ENCODE assay signal across 8 cellular contexts in genomic region chr9:99823392-99824377, GRCh38. TPM values are rescaled to one million over a fixed set of nuclear protein-coding genes. Genes with fewer than 3 reads are reported as not detected.
A peak's percentile ranks its signal among the peaks of the same experiment; 100 is the strongest.
DNase-seq lines count a peak whose midpoint lies in the region.

No MANE protein-coding gene starts in this region.

- H3K27me3 ChIP-seq in duodenal mucosa (ENCODE audit: control insufficient read depth in 1 of 2, insufficient read depth in 2 of 2, low read length in 2 of 2): peaks cover 48 to 58% of the 10 kb centered on the region in 2 donors

- H3K4me1 ChIP-seq in duodenal mucosa (ENCODE audit: control insufficient read depth in 1 of 2, insufficient read depth in 2 of 2, low read length in 2 of 2): peaks cover 29 to 47% of the 10 kb centered on the region in 2 donors
- H3K4me1 ChIP-seq in mesodermal cell (ENCODE audit: control insufficient read depth, insufficient read depth, low read length, poor library complexity, severe bottlenecking): peaks cover 12% of the 10 kb centered on the region

- H3K9me3 Mint-ChIP-seq in activated CD4-positive, alpha-beta T cell treated with anti-CD3 and anti-CD28 coated beads, Interleukin-2, amount 10 ng/mL, durations not matched to agents 7 days and 5 days: no peaks in the 10 kb centered on the region

- WGBS in mesodermal cell (ENCODE audit: insufficient coverage in 2 of 2), 2 experiments: 1 to 3% methylated on average over 25 to 49 of the region's 61 CpGs

- peaks cover 67% of the 10 kb centered on the region for H3K27me3 Mint-ChIP-seq in activated CD4-positive, alpha-beta T cell treated with anti-CD3 and anti-CD28 coated beads, Interleukin-2, amount 10 ng/mL, durations not matched to agents 7 days and 5 days

- H3K27ac Mint-ChIP-seq in activated CD4-positive, alpha-beta T cell treated with anti-CD3 and anti-CD28 coated beads, Interleukin-2, amount 10 ng/mL, durations not matched to agents 7 days and 5 days: peak overlapping the region; percentile 41

- CTCF ChIA-PET in activated CD4-positive, alpha-beta T cell treated with anti-CD3 and anti-CD28 coated beads, Interleukin-2, amount 10 ng/mL, durations not matched to agents 7 days and 5 days (lab: Charles Lee): interaction anchor here (0.8 to 2.3 kb wide), 15 partner anchors 10 to 392 kb away, joined by 3 to 13 read pairs (median 4); no protein-coding TSS in a partner anchor

- H3K36me3 Mint-ChIP-seq in activated CD4-positive, alpha-beta T cell treated with anti-CD3 and anti-CD28 coated beads, Interleukin-2, amount 10 ng/mL, durations not matched to agents 7 days and 5 days (ENCODE audit: low read depth): peaks cover 4% of the 10 kb centered on the region

- H3K9ac ChIP-seq in duodenal mucosa (ENCODE audit: low read depth in 1 of 2, low read length in 2 of 2): peak overlapping the region; percentile 60 to 71

- H3K36me3 ChIP-seq in duodenal mucosa (ENCODE audit: control insufficient read depth in 1 of 2, insufficient read depth in 2 of 2, low read length in 2 of 2): no peaks in the 10 kb centered on the region
- H3K36me3 ChIP-seq in mesodermal cell (ENCODE audit: control insufficient read depth, insufficient read depth, low read length): no peaks in the 10 kb centered on the region

- POLR2A ChIA-PET in activated CD4-positive, alpha-beta T cell treated with anti-CD3 and anti-CD28 coated beads, Interleukin-2, amount 10 ng/mL, durations not matched to agents 7 days and 5 days (lab: Charles Lee): interaction anchor here (1.3 kb wide), 1 partner anchor 83 kb away, joined by 5 read pairs; no protein-coding TSS in a partner anchor

- H3K4me3 ChIP-seq in duodenal mucosa (ENCODE audit: low read depth in 1 of 2, low read length in 2 of 2) (peak overlapping the region; percentile 80 to 89), mesodermal cell (ENCODE audit: extremely low read depth, insufficient read depth, low read length, poor library complexity, severe bottlenecking) (peak overlapping the region; percentile 71)

- H3K4me3 Mint-ChIP-seq in activated CD4-positive, alpha-beta T cell treated with anti-CD3 and anti-CD28 coated beads, Interleukin-2, amount 10 ng/mL, durations not matched to agents 7 days and 5 days: peak overlapping the region; percentile 94

- H3K4me1 Mint-ChIP-seq in activated CD4-positive, alpha-beta T cell treated with anti-CD3 and anti-CD28 coated beads, Interleukin-2, amount 10 ng/mL, durations not matched to agents 7 days and 5 days: peaks cover 74% of the 10 kb centered on the region

- H3K9me3 ChIP-seq in duodenal mucosa (ENCODE audit: control insufficient read depth in 1 of 2, low read length in 2 of 2) (no peaks in the 10 kb centered on the region), mesodermal cell (ENCODE audit: control insufficient read depth, low read length) (no peaks in the 10 kb centered on the region)

- H3K27ac ChIP-seq in duodenal mucosa (ENCODE audit: low read depth, low read length) (no peak overlapping the region), mesodermal cell (ENCODE audit: low read depth, low read length, severe bottlenecking) (no peak overlapping the region)

- peak; percentile 70 for DNase-seq in CD1c-positive myeloid dendritic cell (ENCODE audit: extremely low spot score)
- peak; percentile 61 for DNase-seq in HuH-7 (ENCODE audit: low spot score)
- peak; percentile 36 for DNase-seq in activated CD4-positive, alpha-beta T cell treated with anti-CD3 and anti-CD28 coated beads, Interleukin-2, amount 10 ng/mL, durations not matched to agents 7 days and 5 days
- peak; percentile 50 for DNase-seq in stimulated activated CD8-positive, alpha-beta memory T cell treated with anti-CD3 and anti-CD28 coated beads, Interleukin-15, amount 100 ng/mL, for 1 hour (ENCODE audit: low read depth)
- DNase-seq in NCI-H1694 treated with DMSO at 0.1 percent for 48 hours (lab: John Stamatoyannopoulos, UW): no peak
- DNase-seq in NCI-H2196 (lab: John Stamatoyannopoulos, UW; ENCODE audit: unreplicated experiment): no peak

RNA-seq across cellular contexts. Expression of gene NR4A3, which starts 2.0 kb away (rescaled TPM):
- under 1 TPM; 0.17 to 0.29 TPM for total RNA-seq in activated CD4-positive, alpha-beta T cell treated with anti-CD3 and anti-CD28 coated beads, Interleukin-2, amount 10 ng/mL, durations not matched to agents 7 days and 5 days
- 0.96 TPM for polyA plus RNA-seq in mesodermal cell (2013, experiment 1 of 2)
- polyA plus RNA-seq in mesodermal cell (2013, experiment 2 of 2): 0.81 TPM

Comparison
In these comparisons a context has a peak if more than half of its experiments do, and no peak if none do; other contexts are left out.
1. DNase-seq: peak in CD1c-positive myeloid dendritic cell (single experiment), HuH-7 (single experiment), activated CD4-positive, alpha-beta T cell treated with anti-CD3 and anti-CD28 coated beads, Interleukin-2, amount 10 ng/mL, durations not matched to agents 7 days and 5 days (single experiment) and stimulated activated CD8-positive, alpha-beta memory T cell treated with anti-CD3 and anti-CD28 coated beads, Interleukin-15, amount 100 ng/mL, for 1 hour (single experiment); none in NCI-H1694 treated with DMSO at 0.1 percent for 48 hours (single experiment) and NCI-H2196 (single experiment).